In genomic region chr5:107546084-107546483, GRCh38 we compare ENCODE assay signal across 22 cellular contexts.
"Had no signal": no experiment of that assay in that cellular context is flagged by ENCODE, and none has a peak within 500 bp of the region (broad histone marks: within the 10 kb centered on the region; RNA-seq: fewer than 3 reads in every experiment).

No MANE protein-coding gene starts in this region.

- H3K9me3 ChIP-seq: MG63, SJCRH30 had no signal

- ATAC-seq: HepG2, Panc1, PC-3 had no signal

- H3K27ac ChIP-seq: RWPE1, SJCRH30, SK-N-MC had no signal

- H3K4me3 ChIP-seq: MG63, SJCRH30, SK-N-MC had no signal

- H3K27me3 ChIP-seq: MG63, SJCRH30 had no signal

- H3K36me3 ChIP-seq: MG63, SJCRH30 had no signal

- DNase-seq: IMR-90, Karpas-422, KG1, MG63, NCI-H1092 treated with DMSO at 0.1 percent for 48 hours, NCI-H1436, NCI-H187, NCI-H2029, NCI-H2081 treated with DMSO at 0.1 percent for 48 hours, NCI-H2171, NCI-H226, NCI-H510A, NCI-H524 treated with DMSO at 0.1 percent for 48 hours, NCI-H69, NCI-H774, PC-3, SHP77, SJCRH30 had no signal
